In the genomic region with DNA sequence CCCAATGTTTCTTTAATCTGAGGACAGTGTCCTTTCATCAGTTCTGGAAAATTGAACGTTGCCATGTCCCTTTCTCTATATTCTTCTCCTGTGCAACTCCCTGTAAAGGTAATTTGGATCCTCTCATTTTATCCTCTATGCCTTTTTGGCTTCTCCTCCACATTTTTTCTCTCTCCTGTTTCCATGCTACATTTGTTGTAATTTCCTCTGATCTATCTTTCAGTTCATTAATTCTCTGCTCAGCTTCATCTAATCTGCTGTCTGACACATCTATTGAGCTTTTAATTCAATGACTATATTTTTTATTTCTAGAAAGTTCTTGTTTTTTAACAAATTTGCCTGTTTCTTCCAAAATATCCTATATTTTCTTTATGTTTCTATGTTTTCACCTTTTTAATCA, we compare ENCODE assay signal across 1 cellular context.
TF ChIP-seq lines count a peak whose summit lies in the region.

No MANE protein-coding gene starts in this region.

TF ChIP-seq in HepG2, 621 proteins besides CTCF, POLR2A, EP300 and RAD21:
- TF ChIP-seq RNF2 (conservative IDR thresholded peaks at IDR 0.05; ENCODE audit: low read depth) (no peak), ZNF350 (CRISPR knock-in tag; IDR thresholded peaks at IDR 0.05; ENCODE audit: borderline replicate concordance, low read depth) (no peak), ZNF7 (CRISPR knock-in tag; IDR thresholded peaks at IDR 0.05) (no peak), GATAD1 (CRISPR knock-in tag; IDR thresholded peaks at IDR 0.05) (no peak), NR2C2 (CRISPR knock-in tag; IDR thresholded peaks at IDR 0.05; ENCODE audit: borderline replicate concordance) (no peak), MAFF (IDR thresholded peaks at IDR 0.05; ENCODE audit: low read depth, low read length) (no peak), KDM5A (IDR thresholded peaks at IDR 0.05; ENCODE audit: borderline replicate concordance, low read length) (no peak)
- TF ChIP-seq, protein P1, sequence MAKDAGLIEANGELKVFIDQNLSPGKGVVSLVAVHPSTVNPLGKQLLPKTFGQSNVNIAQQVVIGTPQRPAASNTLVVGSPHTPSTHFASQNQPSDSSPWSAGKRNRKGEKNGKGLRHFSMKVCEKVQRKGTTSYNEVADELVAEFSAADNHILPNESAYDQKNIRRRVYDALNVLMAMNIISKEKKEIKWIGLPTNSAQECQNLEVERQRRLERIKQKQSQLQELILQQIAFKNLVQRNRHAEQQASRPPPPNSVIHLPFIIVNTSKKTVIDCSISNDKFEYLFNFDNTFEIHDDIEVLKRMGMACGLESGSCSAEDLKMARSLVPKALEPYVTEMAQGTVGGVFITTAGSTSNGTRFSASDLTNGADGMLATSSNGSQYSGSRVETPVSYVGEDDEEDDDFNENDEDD (CRISPR knock-in tag; IDR thresholded peaks at IDR 0.05; ENCODE audit: borderline replicate concordance), result no peak
- TF ChIP-seq, protein P2, sequence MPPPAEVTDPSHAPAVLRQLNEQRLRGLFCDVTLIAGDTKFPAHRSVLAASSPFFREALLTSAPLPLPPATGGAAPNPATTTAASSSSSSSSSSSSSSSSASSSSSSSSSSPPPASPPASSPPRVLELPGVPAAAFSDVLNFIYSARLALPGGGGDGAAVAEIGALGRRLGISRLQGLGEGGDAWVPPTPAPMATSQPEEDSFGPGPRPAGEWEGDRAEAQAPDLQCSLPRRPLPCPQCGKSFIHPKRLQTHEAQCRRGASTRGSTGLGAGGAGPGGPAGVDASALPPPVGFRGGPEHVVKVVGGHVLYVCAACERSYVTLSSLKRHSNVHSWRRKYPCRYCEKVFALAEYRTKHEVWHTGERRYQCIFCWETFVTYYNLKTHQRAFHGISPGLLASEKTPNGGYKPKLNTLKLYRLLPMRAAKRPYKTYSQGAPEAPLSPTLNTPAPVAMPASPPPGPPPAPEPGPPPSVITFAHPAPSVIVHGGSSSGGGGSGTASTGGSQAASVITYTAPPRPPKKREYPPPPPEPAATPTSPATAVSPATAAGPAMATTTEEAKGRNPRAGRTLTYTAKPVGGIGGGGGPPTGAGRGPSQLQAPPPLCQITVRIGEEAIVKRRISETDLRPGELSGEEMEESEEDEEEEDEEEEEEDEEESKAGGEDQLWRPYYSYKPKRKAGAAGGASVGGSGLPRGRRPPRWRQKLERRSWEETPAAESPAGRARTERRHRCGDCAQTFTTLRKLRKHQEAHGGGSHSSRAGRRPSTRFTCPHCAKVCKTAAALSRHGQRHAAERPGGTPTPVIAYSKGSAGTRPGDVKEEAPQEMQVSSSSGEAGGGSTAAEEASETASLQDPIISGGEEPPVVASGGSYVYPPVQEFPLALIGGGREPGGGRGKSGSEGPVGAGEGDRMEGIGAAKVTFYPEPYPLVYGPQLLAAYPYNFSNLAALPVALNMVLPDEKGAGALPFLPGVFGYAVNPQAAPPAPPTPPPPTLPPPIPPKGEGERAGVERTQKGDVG (CRISPR knock-in tag; IDR thresholded peaks at IDR 0.05; ENCODE audit: borderline replicate concordance), result no peak
